Comparison of ENCODE assay signal across 1 cellular context in the genomic region with DNA sequence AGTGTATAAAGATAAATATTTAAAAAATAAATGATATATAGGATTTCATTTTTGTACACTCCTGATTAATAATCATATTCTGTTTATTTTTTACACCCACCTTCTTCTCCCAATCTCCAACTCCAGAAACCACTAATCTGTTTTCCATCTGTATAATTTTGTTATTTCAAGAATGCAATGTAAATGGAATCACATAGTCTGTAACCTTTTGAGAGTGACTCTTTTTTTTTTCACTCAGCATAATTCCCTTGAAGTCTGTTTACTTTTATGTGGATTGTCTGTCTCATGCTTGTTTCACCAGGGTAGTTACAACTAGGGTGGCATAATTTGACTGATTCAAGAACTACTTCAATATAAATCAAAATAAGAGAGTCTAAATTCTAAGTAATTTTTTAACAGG.
TF ChIP-seq lines count a peak whose summit lies in the region.

No MANE protein-coding gene starts in this region.

TF ChIP-seq in A549, 52 proteins besides CTCF, POLR2A, EP300 and RAD21 (continued from another document):
- TF ChIP-seq, protein P1, sequence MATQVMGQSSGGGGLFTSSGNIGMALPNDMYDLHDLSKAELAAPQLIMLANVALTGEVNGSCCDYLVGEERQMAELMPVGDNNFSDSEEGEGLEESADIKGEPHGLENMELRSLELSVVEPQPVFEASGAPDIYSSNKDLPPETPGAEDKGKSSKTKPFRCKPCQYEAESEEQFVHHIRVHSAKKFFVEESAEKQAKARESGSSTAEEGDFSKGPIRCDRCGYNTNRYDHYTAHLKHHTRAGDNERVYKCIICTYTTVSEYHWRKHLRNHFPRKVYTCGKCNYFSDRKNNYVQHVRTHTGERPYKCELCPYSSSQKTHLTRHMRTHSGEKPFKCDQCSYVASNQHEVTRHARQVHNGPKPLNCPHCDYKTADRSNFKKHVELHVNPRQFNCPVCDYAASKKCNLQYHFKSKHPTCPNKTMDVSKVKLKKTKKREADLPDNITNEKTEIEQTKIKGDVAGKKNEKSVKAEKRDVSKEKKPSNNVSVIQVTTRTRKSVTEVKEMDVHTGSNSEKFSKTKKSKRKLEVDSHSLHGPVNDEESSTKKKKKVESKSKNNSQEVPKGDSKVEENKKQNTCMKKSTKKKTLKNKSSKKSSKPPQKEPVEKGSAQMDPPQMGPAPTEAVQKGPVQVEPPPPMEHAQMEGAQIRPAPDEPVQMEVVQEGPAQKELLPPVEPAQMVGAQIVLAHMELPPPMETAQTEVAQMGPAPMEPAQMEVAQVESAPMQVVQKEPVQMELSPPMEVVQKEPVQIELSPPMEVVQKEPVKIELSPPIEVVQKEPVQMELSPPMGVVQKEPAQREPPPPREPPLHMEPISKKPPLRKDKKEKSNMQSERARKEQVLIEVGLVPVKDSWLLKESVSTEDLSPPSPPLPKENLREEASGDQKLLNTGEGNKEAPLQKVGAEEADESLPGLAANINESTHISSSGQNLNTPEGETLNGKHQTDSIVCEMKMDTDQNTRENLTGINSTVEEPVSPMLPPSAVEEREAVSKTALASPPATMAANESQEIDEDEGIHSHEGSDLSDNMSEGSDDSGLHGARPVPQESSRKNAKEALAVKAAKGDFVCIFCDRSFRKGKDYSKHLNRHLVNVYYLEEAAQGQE (IDR thresholded peaks at IDR 0.05): no peak
- no peak for TF ChIP-seq RNF2 (IDR thresholded peaks at IDR 0.05; ENCODE audit: borderline replicate concordance, low read depth)
